27 cellular contexts compared by ENCODE assay signal in genomic region chr2:111661286-111661940, GRCh38.
DNase-seq lines count a peak whose midpoint lies in the region; ATAC-seq, FAIRE-seq and TF ChIP-seq lines count a peak whose summit lies in the region.
"Had no signal": no experiment of that assay in that cellular context is flagged by ENCODE, and none has a peak within 500 bp of the region (broad histone marks: within the 10 kb centered on the region; RNA-seq: fewer than 3 reads in every experiment).

No MANE protein-coding gene starts in this region.

- no peak overlapping the region for H3K23ac ChIP-seq in H1 (ENCODE audit: insufficient read length)

- no peak overlapping the region for H2AK5ac ChIP-seq in H1 (ENCODE audit: low read depth, low read length)

- POLR2A ChIA-PET in AG04450 (lab: Yijun Ruan, JAX): no interaction called here
- POLR2A ChIA-PET in H1 (lab: Charles Lee; ENCODE audit: partially characterized antibody): interaction anchor here (0.6 to 1.1 kb wide), 2 partner anchors 17 to 18 kb away, joined by 3 read pairs; no protein-coding TSS in a partner anchor

- no peak overlapping the region for H2BK120ac ChIP-seq in H1 (replicated peaks; ENCODE audit: low read depth, low read length)

- no peaks in the 10 kb centered on the region for H3K27me3 Mint-ChIP-seq in nephron (ENCODE audit: low read depth)

- no peak overlapping the region for H3K4me3 Mint-ChIP-seq in nephron
- H3K4me3 Mint-ChIP-seq: activated CD8-positive, alpha-beta T cell treated with anti-CD3 and anti-CD28 coated beads, Interleukin-2, amount 10 ng/mL, durations not matched to agents 7 days and 5 days; GM23338; IgD-negative memory B cell had no signal

- H3K9me3 ChIP-seq in AG04450 (ENCODE audit: control insufficient read depth, insufficient read depth, low read length) (no peaks in the 10 kb centered on the region), MM.1S (replicated peaks; ENCODE audit: insufficient read depth, low read length) (no peaks in the 10 kb centered on the region), H1 (ENCODE audit: insufficient read depth in 2 of 2, low read depth in 1 of 2, low read length in 1 of 2) (no peaks in the 10 kb centered on the region; a peak in 1 of 4 replicates)
- H3K9me3 ChIP-seq: MG63, right atrium auricular region, tibial nerve had no signal

- H3K23me2 ChIP-seq in H1 (ENCODE audit: low read depth, low read length): peaks cover 3% of the 10 kb centered on the region; the same call in 1 of the 2 replicates

- TF ChIP-seq EP300 in H1 (IDR thresholded peaks at IDR 0.05; ENCODE audit: borderline replicate concordance in 1 of 2, low read depth in 2 of 2, low read length in 2 of 2): no peak

- no peaks in the 10 kb centered on the region for H3K79me1 ChIP-seq in H1 (ENCODE audit: low read depth, low read length)

- H2BK15ac ChIP-seq in H1 (ENCODE audit: low read length): no peak overlapping the region

- FAIRE-seq in H1 (lab: Jason Lieb, UNC): no peak
- FAIRE-seq: D721Med had no signal

- no peak overlapping the region for H4K91ac ChIP-seq in H1 (replicated peaks; ENCODE audit: insufficient read length, low read length)

- H3F3A ChIP-seq in MM.1S (ENCODE audit: insufficient read depth, low read length): peaks cover 26% of the 10 kb centered on the region

- H2BK20ac ChIP-seq in H1 (ENCODE audit: low read length): no peak overlapping the region

- peaks cover 58% of the 10 kb centered on the region for H3K4me1 Mint-ChIP-seq in nephron

- ATAC-seq in HG02588 (IDR thresholded peaks at IDR 0.05; ENCODE audit: unreplicated experiment) (no peak), GM19395 (IDR thresholded peaks at IDR 0.05; ENCODE audit: unreplicated experiment) (no peak)
- ATAC-seq: activated CD8-positive, alpha-beta T cell treated with anti-CD3 and anti-CD28 coated beads, Interleukin-2, amount 10 ng/mL, durations not matched to agents 7 days and 5 days; GM23338; Right ventricle myocardium inferior; stimulated activated naive CD8-positive, alpha-beta T cell treated with anti-CD3 and anti-CD28 coated beads, Interleukin-15, Interleukin-2, amounts not matched to agents 100 U/mL and 50 U/mL, for 24 hours had no signal

- H3K4ac ChIP-seq in H1 (replicated peaks; ENCODE audit: insufficient read length, low read depth, low read length): no peak overlapping the region

- CTCF ChIA-PET in AG04450 (lab: Charles Lee): interaction anchor here (1.0 kb wide), 1 partner anchor 17 kb away, joined by 5 read pairs; no protein-coding TSS in a partner anchor
- CTCF ChIA-PET in H1 (lab: Charles Lee; ENCODE audit: partially characterized antibody): interaction anchor here (1.5 to 1.7 kb wide), 2 partner anchors 9 to 15 kb away, joined by 3 to 6 read pairs; no protein-coding TSS in a partner anchor

- H3K14ac ChIP-seq in H1 (ENCODE audit: insufficient read length): no peak overlapping the region

- no peaks in the 10 kb centered on the region for H3K9me2 ChIP-seq in MM.1S (replicated peaks; ENCODE audit: insufficient read depth, low read length)

- no peaks in the 10 kb centered on the region for H3K9me3 Mint-ChIP-seq in nephron
- H3K9me3 Mint-ChIP-seq: GM23338 had no signal

- H3K18ac ChIP-seq in H1 (ENCODE audit: extremely low read depth, low read length): no peak overlapping the region

- H3K4me2 ChIP-seq in MM.1S (ENCODE audit: low read depth, low read length) (peak overlapping the region; percentile 67; the same call in 1 of the 2 replicates), H1 (ENCODE audit: insufficient read depth in 1 of 2, low read depth in 2 of 2, low read length in 2 of 2) (no peak overlapping the region)
- H3K4me2 ChIP-seq: GM23338 had no signal

- H2AFZ ChIP-seq in MM.1S (ENCODE audit: low read length) (no peak overlapping the region), H1 (ENCODE audit: low read length) (no peak overlapping the region)
- H2AFZ ChIP-seq: GM23338 had no signal

- no peak overlapping the region for H2BK5ac ChIP-seq in H1 (ENCODE audit: low read depth, low read length)

- H4K20me1 ChIP-seq in MM.1S (ENCODE audit: insufficient read depth, low read length) (no peaks in the 10 kb centered on the region), H1 (replicated peaks in 1 of 2; ENCODE audit: control insufficient read depth in 1 of 2, insufficient read depth in 2 of 2, low read length in 2 of 2) (no peaks in the 10 kb centered on the region)

- H3K79me2 ChIP-seq in MM.1S (ENCODE audit: low read length) (no peaks in the 10 kb centered on the region), H1 (ENCODE audit: control insufficient read depth in 1 of 2, insufficient read depth in 2 of 2, low read length in 2 of 2) (no peaks in the 10 kb centered on the region)

- TF ChIP-seq CTCF in AG04450 (IDR thresholded peaks at IDR 0.05; ENCODE audit: low read depth, low read length) (no peak), MM.1S (IDR thresholded peaks at IDR 0.05; ENCODE audit: low read length) (no peak), H1 (IDR thresholded peaks at IDR 0.05; ENCODE audit: control extremely low read depth in 1 of 3, insufficient read depth in 1 of 3, low read depth in 1 of 3, low read length in 3 of 3) (no peak), nephron (IDR thresholded peaks at IDR 0.05; ENCODE audit: unreplicated experiment in 3 of 3) (no peak)

- H3K27me3 ChIP-seq in AG04450 (ENCODE audit: control insufficient read depth, insufficient read depth, low read length) (no peaks in the 10 kb centered on the region), MM.1S (replicated peaks; ENCODE audit: insufficient read depth, low read length) (no peaks in the 10 kb centered on the region), H1 (replicated peaks in 1 of 4; ENCODE audit: control insufficient read depth in 3 of 4, extremely low read depth in 1 of 4, insufficient read depth in 3 of 4, low read length in 3 of 4) (peaks cover 0 to 2% (median 0%) of the 10 kb centered on the region in 4 experiments; a peak in 1 of 7 replicates)
- H3K27me3 ChIP-seq: MG63, right atrium auricular region, tibial nerve had no signal

- no peaks in the 10 kb centered on the region for H3K36me3 ChIP-seq in MM.1S (replicated peaks; ENCODE audit: insufficient read depth, low read length)
- no peaks in the 10 kb centered on the region for H3K36me3 ChIP-seq in H1 (ENCODE audit: control insufficient read depth in 2 of 4, insufficient read depth in 4 of 4, low read length in 3 of 4)
- H3K36me3 ChIP-seq: MG63, right atrium auricular region, tibial nerve had no signal

- no peak for TF ChIP-seq RAD21 in H1 (IDR thresholded peaks at IDR 0.05 in 1 of 2, conservative IDR thresholded peaks at IDR 0.05 in 1 of 2; ENCODE audit: low read depth in 2 of 2, low read length in 2 of 2)

- H3K4me3 ChIP-seq in AG04450 (ENCODE audit: low read depth, low read length): no peak overlapping the region
- H3K4me3 ChIP-seq in MM.1S (ENCODE audit: low read length): no peak overlapping the region
- no peak overlapping the region for H3K4me3 ChIP-seq in H1 (ENCODE audit: extremely low read depth in 1 of 4, insufficient read depth in 2 of 4, low read depth in 3 of 4, low read length in 4 of 4)
- H3K4me3 ChIP-seq: GM23338, MG63, right atrium auricular region, tibial nerve had no signal

- H2BK12ac ChIP-seq in H1 (ENCODE audit: low read depth, low read length): 0 out of 2 replicates have a peak overlapping the region, but pooled peaks have one; percentile 10

- DNase-seq in AG04450 (ENCODE audit: low read depth, low spot score): no peak
- no peak for DNase-seq in MM.1S
- peak in 1 of 2 experiments; percentile 20 for DNase-seq in H1 (ENCODE audit: low read depth in 1 of 2, low spot score in 2 of 2)
- no peak for DNase-seq in activated CD8-positive, alpha-beta memory T cell treated with anti-CD3 and anti-CD28 coated beads for 24 hours
- DNase-seq in OCI-M1 (lab: John Stamatoyannopoulos, UW): no peak
- DNase-seq: ACHN; activated naive CD4-positive, alpha-beta T cell; activated T-cell treated with anti-CD3 and anti-CD28 coated beads, Interleukin-2, amount 50 U/mL, for 1 hour; amygdala; C1 segment of cervical spinal cord; erythroblast; NCI-H1436 treated with DMSO at 0.1 percent for 48 hours; NCI-H526; stimulated activated CD4-positive, alpha-beta T cell treated with anti-CD3 and anti-CD28 coated beads, Interleukin-4, amount 100 ng/mL, for 24 hours; stimulated activated naive CD8-positive, alpha-beta T cell treated with anti-CD3 and anti-CD28 coated beads, Interleukin-15, Interleukin-2, amounts not matched to agents 100 U/mL and 50 U/mL, for 24 hours; SW 1271 had no signal

- no peaks in the 10 kb centered on the region for H3K36me3 Mint-ChIP-seq in nephron (ENCODE audit: low read depth)
- H3K36me3 Mint-ChIP-seq: IgD-negative memory B cell had no signal

- H3K4me1 ChIP-seq in MM.1S (ENCODE audit: low read length) (peaks cover 49% of the 10 kb centered on the region), H1 (replicated peaks in 1 of 4; ENCODE audit: control insufficient read depth in 3 of 4, insufficient read depth in 4 of 4, low read length in 3 of 4) (peaks cover 0 to 11% (median 5%) of the 10 kb centered on the region in 4 experiments; a peak in 4 of 7 replicates)

- no peak overlapping the region for H3K56ac ChIP-seq in H1 (replicated peaks; ENCODE audit: insufficient read length, low read depth, low read length)

- H3K27ac ChIP-seq in AG04450 (ENCODE audit: low read depth, low read length) (peak overlapping the region; percentile 3), MM.1S (ENCODE audit: low read length) (no peak overlapping the region), H1 (ENCODE audit: low read depth, low read length) (no peak overlapping the region)
- H3K27ac ChIP-seq: right atrium auricular region had no signal

- no peak overlapping the region for H4K5ac ChIP-seq in H1 (ENCODE audit: insufficient read length, low read depth, low read length)

- no peak for TF ChIP-seq POLR2A in H1 (IDR thresholded peaks at IDR 0.05; ENCODE audit: control extremely low read depth in 1 of 2, low read depth in 2 of 2, low read length in 2 of 2)

- peak overlapping the region in 2 of 3 experiments; percentile 49 to 60 for H3K27ac Mint-ChIP-seq in nephron
- H3K27ac Mint-ChIP-seq: activated CD8-positive, alpha-beta T cell treated with anti-CD3 and anti-CD28 coated beads, Interleukin-2, amount 10 ng/mL, durations not matched to agents 7 days and 5 days; GM23338; IgD-negative memory B cell had no signal

- H3K9ac ChIP-seq in MM.1S (ENCODE audit: low read length): no peak overlapping the region
- no peak overlapping the region for H3K9ac ChIP-seq in H1 (replicated peaks in 1 of 4; ENCODE audit: extremely low read depth in 1 of 4, low read depth in 3 of 4, low read length in 3 of 4)

- H4K8ac ChIP-seq in H1 (ENCODE audit: extremely low read depth, insufficient read depth, low read length): no peak overlapping the region

- 89% methylated on average over 7 of the region's 7 CpGs; no CpG with 5 or more reads in 1 of the 2 experiments for WGBS in H1 (ENCODE audit: extremely low coverage in 1 of 2, insufficient coverage in 1 of 2, insufficient read length in 1 of 2, insufficient replicate concordance in 2 of 2, low coverage in 1 of 2, low lambda C conversion rate in 2 of 2, missing lambda C conversion rate in 1 of 2), 2 experiments

TF ChIP-seq in H1, 55 proteins besides CTCF, POLR2A, EP300 and RAD21 (continues in another document):
- TF ChIP-seq SIN3A (conservative IDR thresholded peaks at IDR 0.05 in 1 of 2, IDR thresholded peaks at IDR 0.05 in 1 of 2; ENCODE audit: low read depth in 1 of 2, low read length in 2 of 2) (no peak), YY1 (IDR thresholded peaks at IDR 0.05; ENCODE audit: low read depth, low read length) (no peak), RFX5 (IDR thresholded peaks at IDR 0.05; ENCODE audit: borderline replicate concordance, low read depth, low read length) (no peak), CHD2 (IDR thresholded peaks at IDR 0.05; ENCODE audit: low read length) (no peak)
